Comparison of ENCODE assay signal across 21 cellular contexts in the genomic region with DNA sequence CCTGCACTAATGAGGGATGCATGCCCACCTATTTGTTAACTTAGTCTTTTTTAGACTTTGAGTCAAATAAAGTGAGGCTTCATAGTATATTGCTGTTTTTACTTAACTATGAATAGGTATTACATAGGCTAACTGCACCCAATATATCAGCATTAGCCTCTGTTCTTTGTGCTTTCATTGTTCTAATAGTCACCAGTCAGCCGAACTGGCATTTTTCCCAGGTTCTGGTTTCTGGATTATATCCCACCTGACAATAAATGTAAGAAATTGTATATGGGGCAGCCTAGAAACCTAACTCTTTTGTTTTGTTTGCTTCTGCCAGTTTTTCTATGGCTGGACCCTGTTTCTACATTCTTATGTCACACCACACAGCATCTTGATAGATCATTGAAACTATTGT.
"Had no signal": no experiment of that assay in that cellular context is flagged by ENCODE, and none has a peak within 500 bp of the region (broad histone marks: within the 10 kb centered on the region; RNA-seq: fewer than 3 reads in every experiment).

No MANE protein-coding gene starts in this region.

- DNase-seq: dorsolateral prefrontal cortex; effector CD8-positive, alpha-beta T cell; heart left ventricle; hypothalamus; kidney glomerular epithelial cell; naive thymus-derived CD4-positive, alpha-beta T cell; nephron progenitor cell; stimulated activated CD4-positive, alpha-beta T cell treated with anti-CD3 and anti-CD28 coated beads, Interleukin-2, amount 100 ng/mL, for 24 hours; stimulated activated CD4-positive, alpha-beta T cell treated with anti-CD3 and anti-CD28 coated beads, Interleukin-4, amount 100 ng/mL, for 4 hours; stimulated activated naive B cell treated with anti-CD40 and anti-IgM and Interleukin-4, amounts not matched to agents 10 μg/mL and 1 μg/mL and 100 μg/mL, for 72 hours; stimulated activated naive CD8-positive, alpha-beta T cell treated with anti-CD3 and anti-CD28 coated beads, Interleukin-15, amount 100 ng/mL, for 72 hours; testis; upper lobe of right lung had no signal

- H3K27ac ChIP-seq: dorsolateral prefrontal cortex, heart left ventricle, parathyroid adenoma, prostate gland, skin epidermis, testis, tibial nerve, upper lobe of right lung, vagina had no signal

- H3K36me3 ChIP-seq: heart left ventricle, prostate gland, tibial nerve, upper lobe of right lung, vagina had no signal

- H3K4me3 ChIP-seq: dorsolateral prefrontal cortex, heart left ventricle, prostate gland, skin epidermis, testis, tibial nerve, upper lobe of right lung, vagina had no signal

- H3K9me3 ChIP-seq: prostate gland, testis, tibial nerve, upper lobe of right lung, vagina had no signal

- ATAC-seq: heart left ventricle; naive thymus-derived CD4-positive, alpha-beta T cell; sciatic nerve; stimulated activated naive B cell treated with anti-CD40 and anti-IgM and Interleukin-4, amounts not matched to agents 10 μg/mL and 1 μg/mL and 100 μg/mL, for 72 hours; stimulated activated naive CD8-positive, alpha-beta T cell treated with anti-CD3 and anti-CD28 coated beads, Interleukin-15, amount 100 ng/mL, for 72 hours; upper lobe of right lung had no signal

- H3K79me2 ChIP-seq: parathyroid adenoma had no signal

- H3K27me3 ChIP-seq: dorsolateral prefrontal cortex, testis, tibial nerve, upper lobe of right lung, vagina had no signal

- H3K4me1 ChIP-seq: heart left ventricle, parathyroid adenoma, prostate gland, testis, tibial nerve, upper lobe of right lung, vagina had no signal

- FAIRE-seq: frontal cortex, islet of Langerhans had no signal

- H3K9ac ChIP-seq: parathyroid adenoma had no signal

- H2AFZ ChIP-seq: parathyroid adenoma had no signal
